25 cellular contexts compared by ENCODE assay signal in genomic region chr14:101193845-101194355, GRCh38.
DNase-seq lines count a peak whose midpoint lies in the region; ATAC-seq, FAIRE-seq and TF ChIP-seq lines count a peak whose summit lies in the region.
"Had no signal": no experiment of that assay in that cellular context is flagged by ENCODE, and none has a peak within 500 bp of the region (broad histone marks: within the 10 kb centered on the region; RNA-seq: fewer than 3 reads in every experiment).

No MANE protein-coding gene starts in this region.

- no peak overlapping the region for H3K4me2 ChIP-seq in GM23338

- no peak for FAIRE-seq in urothelium cell line (lab: Jason Lieb, UNC)

- peak; percentile 31 for DNase-seq in activated CD8-positive, alpha-beta memory T cell treated with anti-CD3 and anti-CD28 coated beads, Interleukin-2, amount 10 ng/mL, durations not matched to agents 7 days and 5 days
- no peak for DNase-seq in activated CD8-positive, alpha-beta memory T cell treated with anti-CD3 and anti-CD28 coated beads for 24 hours
- DNase-seq in GM23338 (ENCODE audit: low spot score) (no peak), coronary artery (ENCODE audit: low spot score) (peak; percentile 50), spleen (peak; percentile 32), NCI-H446 (lab: John Stamatoyannopoulos, UW) (no peak), urothelium cell line (ENCODE audit: low spot score) (no peak)
- no peak for DNase-seq in activated CD4-positive, alpha-beta T cell treated with anti-CD3 and anti-CD28 coated beads, Interleukin-2, amount 50 U/mL, for 1 hour
- DNase-seq: activated CD4-positive, CD25-positive, alpha-beta regulatory T cell; activated naive CD4-positive, alpha-beta T cell treated with anti-CD3 and anti-CD28 coated beads, Interleukin-2, amount 50 U/mL, for 16 hours; amniotic stem cell; brain microvascular endothelial cell; DND-41; foreskin melanocyte; GF-D8; IMR-90; MV-4-11; NCI-H1694 treated with DMSO at 0.1 percent for 48 hours; NK-92 treated with Interleukin-12 subunit alpha and Interleukin-12 subunit beta, amount 100 ng/mL, for 24 hours; stimulated activated CD4-positive, alpha-beta T cell treated with anti-CD3 and anti-CD28 coated beads, Interleukin-15, amount 100 ng/mL, for 24 hours; stimulated activated CD4-positive, alpha-beta T cell treated with anti-CD3 and anti-CD28 coated beads, Interleukin-4, amount 100 ng/mL, for 4 hours had no signal

- H3K4me3 ChIP-seq in GM23338 (no peak overlapping the region), coronary artery (no peak overlapping the region), spleen (no peak overlapping the region)
- H3K4me3 ChIP-seq: dorsolateral prefrontal cortex, SK-N-MC, tibial nerve had no signal

- H3K27ac Mint-ChIP-seq in activated CD8-positive, alpha-beta memory T cell treated with anti-CD3 and anti-CD28 coated beads, Interleukin-2, amount 10 ng/mL, durations not matched to agents 7 days and 5 days = no peak overlapping the region
- no peak overlapping the region for H3K27ac Mint-ChIP-seq in GM23338
- H3K27ac Mint-ChIP-seq: naive thymus-derived CD4-positive, alpha-beta T cell had no signal

- H4K20me1 ChIP-seq in GM23338 (replicated peaks; ENCODE audit: insufficient read depth) = no peaks in the 10 kb centered on the region

- no peaks in the 10 kb centered on the region for H3K4me1 Mint-ChIP-seq in activated CD8-positive, alpha-beta memory T cell treated with anti-CD3 and anti-CD28 coated beads, Interleukin-2, amount 10 ng/mL, durations not matched to agents 7 days and 5 days
- peaks cover 11% of the 10 kb centered on the region for H3K4me1 Mint-ChIP-seq in GM23338

- no peaks in the 10 kb centered on the region for H3K9me3 ChIP-seq in spleen
- H3K9me3 ChIP-seq: tibial nerve had no signal

- H3K27me3 ChIP-seq in GM23338 (ENCODE audit: insufficient read depth) (no peaks in the 10 kb centered on the region), spleen (replicated peaks in 1 of 7) (peaks cover 0 to 10% (median 0%) of the 10 kb centered on the region in 7 donors)
- H3K27me3 ChIP-seq: brain microvascular endothelial cell, tibial nerve had no signal

- H3K4me3 Mint-ChIP-seq in activated CD8-positive, alpha-beta memory T cell treated with anti-CD3 and anti-CD28 coated beads, Interleukin-2, amount 10 ng/mL, durations not matched to agents 7 days and 5 days = no peak overlapping the region
- no peak overlapping the region for H3K4me3 Mint-ChIP-seq in GM23338
- H3K4me3 Mint-ChIP-seq: naive thymus-derived CD4-positive, alpha-beta T cell had no signal

- H3K4me1 ChIP-seq in GM23338 (ENCODE audit: insufficient read depth) (no peaks in the 10 kb centered on the region; the same call in 1 of the 2 replicates), spleen (no peaks in the 10 kb centered on the region)

- TF ChIP-seq CTCF in GM23338 (conservative IDR thresholded peaks at IDR 0.05; ENCODE audit: low read depth in 2 of 2) (no peak), coronary artery (IDR thresholded peaks at IDR 0.05) (no peak), spleen (IDR thresholded peaks at IDR 0.05 in 8 of 11, conservative IDR thresholded peaks at IDR 0.05 in 3 of 11) (no peak)

- H3K36me3 ChIP-seq in GM23338 (ENCODE audit: insufficient read depth) (no peaks in the 10 kb centered on the region), spleen (no peaks in the 10 kb centered on the region)
- H3K36me3 ChIP-seq: brain microvascular endothelial cell, tibial nerve had no signal

- H3K9me3 Mint-ChIP-seq in activated CD8-positive, alpha-beta memory T cell treated with anti-CD3 and anti-CD28 coated beads, Interleukin-2, amount 10 ng/mL, durations not matched to agents 7 days and 5 days (ENCODE audit: low read depth) = no peaks in the 10 kb centered on the region
- no peaks in the 10 kb centered on the region for H3K9me3 Mint-ChIP-seq in GM23338

- no peak overlapping the region for H3K27ac ChIP-seq in GM23338 (ENCODE audit: low read depth)
- H3K27ac ChIP-seq in coronary artery = no peak overlapping the region
- H3K27ac ChIP-seq in spleen = no peak overlapping the region
- H3K27ac ChIP-seq: brain microvascular endothelial cell, dorsolateral prefrontal cortex, SK-N-MC, tibial nerve had no signal

- intact Hi-C loops in spleen (cut with DNase I; ENCODE audit: low total_unique reads) = no loop called here

- H3K79me2 ChIP-seq in GM23338 (replicated peaks; ENCODE audit: insufficient read depth) = no peaks in the 10 kb centered on the region

- TF ChIP-seq POLR2A in spleen (IDR thresholded peaks at IDR 0.05) = no peak

- CTCF ChIA-PET in activated CD8-positive, alpha-beta memory T cell treated with anti-CD3 and anti-CD28 coated beads, Interleukin-2, amount 10 ng/mL, durations not matched to agents 7 days and 5 days (lab: Charles Lee) = no interaction called here

- no peaks in the 10 kb centered on the region for H3F3A ChIP-seq in GM23338 (replicated peaks; ENCODE audit: low read depth)

- H3K27me3 Mint-ChIP-seq in activated CD8-positive, alpha-beta memory T cell treated with anti-CD3 and anti-CD28 coated beads, Interleukin-2, amount 10 ng/mL, durations not matched to agents 7 days and 5 days = no peaks in the 10 kb centered on the region
- peaks cover 5% of the 10 kb centered on the region for H3K27me3 Mint-ChIP-seq in GM23338 (ENCODE audit: insufficient read depth, low read depth, poor library complexity)

- no peaks in the 10 kb centered on the region for H3K36me3 Mint-ChIP-seq in activated CD8-positive, alpha-beta memory T cell treated with anti-CD3 and anti-CD28 coated beads, Interleukin-2, amount 10 ng/mL, durations not matched to agents 7 days and 5 days
- H3K36me3 Mint-ChIP-seq in GM23338 (ENCODE audit: low read depth) = no peaks in the 10 kb centered on the region; the same call in 2 of the 3 replicates
- H3K36me3 Mint-ChIP-seq: naive thymus-derived CD4-positive, alpha-beta T cell had no signal

- 60 to 74% (median 73%) methylated on average over 11 to 14 of the region's 14 CpGs for whole genome bisulfite sequencing in spleen, 5 donors

- H2AFZ ChIP-seq in GM23338 = no peak overlapping the region

- peaks cover 4% of the 10 kb centered on the region; the same call in 1 of the 2 replicates for H3K9me2 ChIP-seq in GM23338 (ENCODE audit: insufficient read depth)

- no peak for ATAC-seq in activated CD8-positive, alpha-beta memory T cell treated with anti-CD3 and anti-CD28 coated beads, Interleukin-2, amount 10 ng/mL, durations not matched to agents 7 days and 5 days
- ATAC-seq in GM23338 = peak; percentile 23
- ATAC-seq: naive thymus-derived CD4-positive, alpha-beta T cell had no signal

TF ChIP-seq in GM23338, 12 proteins besides CTCF, POLR2A, EP300 and RAD21 (continues in another document):
- no peak for TF ChIP-seq ZNF331 (CRISPR knock-in tag; IDR thresholded peaks at IDR 0.05; ENCODE audit: low read depth)
- no peak for TF ChIP-seq ZNF462 (CRISPR knock-in tag; IDR thresholded peaks at IDR 0.05)

Comparison
In these comparisons a context has a peak if more than half of its experiments do, and no peak if none do; other contexts are left out.
1. DNase-seq: peak in activated CD8-positive, alpha-beta memory T cell treated with anti-CD3 and anti-CD28 coated beads, Interleukin-2, amount 10 ng/mL, durations not matched to agents 7 days and 5 days (single experiment), coronary artery (single experiment) and spleen (single experiment); none in activated CD8-positive, alpha-beta memory T cell treated with anti-CD3 and anti-CD28 coated beads for 24 hours (single experiment), GM23338 (single experiment), activated CD4-positive, alpha-beta T cell treated with anti-CD3 and anti-CD28 coated beads, Interleukin-2, amount 50 U/mL, for 1 hour (single experiment), NCI-H446 (0 of 2) and urothelium cell line (single experiment).